ENCODE assay signal across 8 cellular contexts in genomic region chr2:64865831-64866146, GRCh38.
DNase-seq lines count a peak whose midpoint lies in the region; ATAC-seq, FAIRE-seq and TF ChIP-seq lines count a peak whose summit lies in the region.

No MANE protein-coding gene starts in this region.

- H3K14ac ChIP-seq in IMR-90 (replicated peaks; ENCODE audit: low read depth, low read length) = no peak overlapping the region

- TF ChIP-seq POLR2A in IMR-90 (IDR thresholded peaks at IDR 0.05; ENCODE audit: low read depth, low read length) = no peak

- CTCF ChIA-PET in IMR-90 (lab: Yijun Ruan, JAX) = no interaction called here

- H2BK15ac ChIP-seq in IMR-90 (ENCODE audit: low read depth, low read length) = no peak overlapping the region; the same call in 2 of the 3 replicates

- dilution Hi-C loops in IMR-90 (cut with HindIII; ENCODE audit: low sequenced_read_pairs, unreplicated experiment) = no loop called here

- H3K27me3 ChIP-seq in IMR-90 (ENCODE audit: control insufficient read depth, insufficient read depth, low read length) (peaks cover 47% of the 10 kb centered on the region), neutrophil (no peaks in the 10 kb centered on the region), small intestine (ENCODE audit: control insufficient read depth in 2 of 2, insufficient read depth in 2 of 2, low read length in 2 of 2) (no peaks in the 10 kb centered on the region)

- H3K9ac ChIP-seq in IMR-90 (ENCODE audit: low read depth, low read length) = no peak overlapping the region

- H4K8ac ChIP-seq in IMR-90 (ENCODE audit: low read depth in 2 of 2, low read length in 2 of 2) = no peak overlapping the region

- intact Hi-C loops in IMR-90 (cut with micrococcal nuclease) = loop anchor here (1.0 to 10.0 kb wide), 6 partner anchors 114 to 721 kb away; partner anchors contain the start of genes PELI1 and SERTAD2

- no peak overlapping the region for H2BK120ac ChIP-seq in IMR-90 (ENCODE audit: low read depth, low read length)

- H3K4ac ChIP-seq in IMR-90 (ENCODE audit: low read depth, low read length) = no peak overlapping the region

- no peak for ATAC-seq in IMR-90 (ENCODE audit: low read depth)

- H2AK5ac ChIP-seq in IMR-90 (ENCODE audit: low read depth, low read length) = no peak overlapping the region

- no peak for TF ChIP-seq CTCF in AG09309 (IDR thresholded peaks at IDR 0.05; ENCODE audit: control insufficient read depth, insufficient read depth, low read depth, low read length, missing control alignments)
- no peak for TF ChIP-seq CTCF in IMR-90 (conservative IDR thresholded peaks at IDR 0.05; ENCODE audit: low read depth, low read length)
- TF ChIP-seq CTCF in coronary artery (IDR thresholded peaks at IDR 0.05) = no peak
- no peak for TF ChIP-seq CTCF in neutrophil (IDR thresholded peaks at IDR 0.05)

- FAIRE-seq in small intestine (lab: Jason Lieb, UNC) = no peak

- H4K20me1 ChIP-seq in IMR-90 (ENCODE audit: insufficient read depth, low read length) = peaks cover 30% of the 10 kb centered on the region; the same call in 1 of the 2 replicates

- peak overlapping the region; percentile 74 for H3K4me2 ChIP-seq in IMR-90 (ENCODE audit: low read depth, low read length)

- H3K36me3 ChIP-seq in IMR-90 (ENCODE audit: control insufficient read depth, insufficient read depth, low read length) (no peaks in the 10 kb centered on the region), neutrophil (no peaks in the 10 kb centered on the region), small intestine (ENCODE audit: control insufficient read depth in 2 of 2, insufficient read depth in 2 of 2, low read length in 2 of 2) (no peaks in the 10 kb centered on the region)

- no peak for TF ChIP-seq RAD21 in IMR-90 (IDR thresholded peaks at IDR 0.05; ENCODE audit: low read length)

- H3K27ac ChIP-seq in IMR-90 (ENCODE audit: insufficient read depth, low read length) (no peak overlapping the region), coronary artery (no peak overlapping the region), neutrophil (peak overlapping the region; percentile 97), small intestine (ENCODE audit: low read depth in 1 of 2, low read length in 1 of 2) (no peak overlapping the region)

- in situ Hi-C loops in IMR-90 (cut with MboI; ENCODE audit: low sequenced_read_pairs) = no loop called here

- H2AK9ac ChIP-seq in IMR-90 (replicated peaks; ENCODE audit: low read depth, low read length, poor library complexity) = no peak overlapping the region

- 0% methylated on average over 1 of the region's 4 CpGs; no CpG with 5 or more reads in 1 of the 2 experiments for WGBS in IMR-90 (ENCODE audit: extremely low coverage in 2 of 2, insufficient read length in 1 of 2), 2 experiments
- 17 to 40% (median 25%) methylated on average over 4 of the region's 4 CpGs for WGBS in small intestine, 3 donors

- H3K4me1 ChIP-seq in IMR-90 (ENCODE audit: control insufficient read depth, insufficient read depth, low read length) (peaks cover 12% of the 10 kb centered on the region), neutrophil (ENCODE audit: control insufficient read depth in 1 of 2, insufficient read depth in 1 of 2, low read depth in 1 of 2, low read length in 1 of 2) (peaks cover 46 to 52% of the 10 kb centered on the region in 2 experiments), small intestine (ENCODE audit: control insufficient read depth in 2 of 2, insufficient read depth in 1 of 2, low read depth in 1 of 2, low read length in 1 of 2) (no peaks in the 10 kb centered on the region)

- DNase-seq in AG09309 (ENCODE audit: low read depth) (no peak), IMR-90 (no peak), coronary artery (ENCODE audit: low spot score) (no peak), small intestine (no peak), NCI-H1092 (lab: John Stamatoyannopoulos, UW) (no peak), mesenteric fat pad (ENCODE audit: low spot score) (no peak), GM03348 (ENCODE audit: low spot score) (no peak)

- POLR2A ChIA-PET in IMR-90 (lab: Charles Lee; ENCODE audit: unreplicated experiment) = no interaction called here

- no TSS peak for BruUV-seq in IMR-90 (replicated peaks; lab: Mats Ljungman, UMichigan)

- no peak overlapping the region for H3K56ac ChIP-seq in IMR-90 (ENCODE audit: extremely low read depth, insufficient read depth, low read length)

- no peak overlapping the region for H3K18ac ChIP-seq in IMR-90 (ENCODE audit: low read depth, low read length)

- peaks cover 6% of the 10 kb centered on the region for H3K9me1 ChIP-seq in IMR-90 (ENCODE audit: insufficient read depth, low read length)

- H2BK20ac ChIP-seq in IMR-90 (ENCODE audit: low read depth, low read length) = no peak overlapping the region

- H3K4me3 ChIP-seq in AG09309 (ENCODE audit: control insufficient read depth, low read depth, low read length) (peak overlapping the region; percentile 41), IMR-90 (ENCODE audit: insufficient read depth, low read depth, low read length) (0 out of 2 replicates have a peak overlapping the region, but pooled peaks have one; percentile 1), coronary artery (peak overlapping the region; percentile 85), neutrophil (ENCODE audit: low read depth in 1 of 2, low read length in 1 of 2) (peak overlapping the region; percentile 76 to 81), small intestine (ENCODE audit: low read depth in 1 of 2, low read length in 2 of 2) (no peak overlapping the region)

- H3K23ac ChIP-seq in IMR-90 (ENCODE audit: low read depth, low read length) = no peak overlapping the region

- no peak overlapping the region for H4K5ac ChIP-seq in IMR-90 (ENCODE audit: low read depth, low read length)

- H2BK5ac ChIP-seq in IMR-90 (ENCODE audit: low read depth, low read length, poor library complexity, severe bottlenecking) = no peak overlapping the region

- H2AFZ ChIP-seq in IMR-90 (replicated peaks; ENCODE audit: low read length, poor library complexity) = peak overlapping the region; percentile 21

- H4K91ac ChIP-seq in IMR-90 (ENCODE audit: insufficient read depth, low read depth, low read length) = no peak overlapping the region

- H3K9me3 ChIP-seq in IMR-90 (ENCODE audit: control insufficient read depth, insufficient read depth, low read length) = peaks cover 6% of the 10 kb centered on the region; the same call in 1 of the 2 replicates
- H3K9me3 ChIP-seq in neutrophil = no peaks in the 10 kb centered on the region
- H3K9me3 ChIP-seq in small intestine (ENCODE audit: control insufficient read depth, low read depth) = no peaks in the 10 kb centered on the region

- no peaks in the 10 kb centered on the region for H3K79me1 ChIP-seq in IMR-90 (ENCODE audit: low read depth in 1 of 2, low read length in 2 of 2)

TF ChIP-seq in IMR-90, 13 proteins besides CTCF, POLR2A, EP300 and RAD21:
- TF ChIP-seq NFE2L2 (IDR thresholded peaks at IDR 0.05; ENCODE audit: low read depth, low read length) (no peak), USF2 (IDR thresholded peaks at IDR 0.05; ENCODE audit: low read depth, low read length) (no peak), MAZ (IDR thresholded peaks at IDR 0.05; ENCODE audit: borderline replicate concordance, low read depth, low read length) (no peak), BHLHE40 (IDR thresholded peaks at IDR 0.05; ENCODE audit: low read depth, low read length) (no peak), ELK1 (IDR thresholded peaks at IDR 0.05; ENCODE audit: borderline replicate concordance, low read depth, low read length) (no peak), CHD1 (IDR thresholded peaks at IDR 0.05; ENCODE audit: low read depth, low read length) (no peak), MAFK (IDR thresholded peaks at IDR 0.05; ENCODE audit: low read depth, low read length) (no peak), RCOR1 (IDR thresholded peaks at IDR 0.05; ENCODE audit: insufficient replicate concordance, low read length) (no peak), FOS (IDR thresholded peaks at IDR 0.05; ENCODE audit: low read depth, low read length) (no peak), SMC3 (IDR thresholded peaks at IDR 0.05; ENCODE audit: low read depth, low read length) (no peak), MXI1 (IDR thresholded peaks at IDR 0.05; ENCODE audit: borderline replicate concordance, low read depth, low read length) (no peak), CEBPB (IDR thresholded peaks at IDR 0.05; ENCODE audit: low read depth, low read length) (no peak)

Comparison
In these comparisons a context has a peak if more than half of its experiments do, and no peak if none do; other contexts are left out.
1. H3K4me3 ChIP-seq: peak in AG09309 (single experiment), IMR-90 (single experiment), coronary artery (single experiment) and neutrophil (2 of 2); none in small intestine (0 of 2).